ENCODE assay signal across 18 cellular contexts in the genomic region with DNA sequence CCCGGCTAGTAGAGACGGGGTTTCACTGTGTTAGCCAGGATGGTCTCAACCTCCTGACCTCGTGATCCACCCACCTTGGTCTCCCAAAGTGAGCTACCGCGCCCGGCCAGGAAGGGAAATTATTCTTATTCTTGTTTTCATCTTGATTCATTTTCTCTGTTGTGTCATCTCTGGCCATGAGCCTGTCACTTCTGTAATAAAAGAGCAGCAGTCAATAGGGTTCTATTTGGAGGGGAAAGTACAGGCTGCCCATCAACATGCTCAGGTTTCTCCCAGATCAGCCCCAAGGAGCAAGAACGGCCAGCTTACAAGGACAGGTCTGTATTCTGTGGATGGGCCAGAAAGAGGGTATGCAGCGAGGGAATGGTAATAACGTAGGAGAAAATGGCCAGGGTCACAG.
A peak's percentile ranks its signal among the peaks of the same experiment; 100 is the strongest.
DNase-seq lines count a peak whose midpoint lies in the region; ATAC-seq and TF ChIP-seq lines count a peak whose summit lies in the region.
"Had no signal": no experiment of that assay in that cellular context is flagged by ENCODE, and none has a peak within 500 bp of the region (broad histone marks: within the 10 kb centered on the region; RNA-seq: fewer than 3 reads in every experiment).

No MANE protein-coding gene starts in this region.

- TF ChIP-seq CTCF in GM13976 (IDR thresholded peaks at IDR 0.05; ENCODE audit: borderline replicate concordance, control extremely low read depth, extremely low read depth, insufficient read depth, missing control alignments) (no peak), heart right ventricle (IDR thresholded peaks at IDR 0.05) (no peak)

- DNase-seq in GM13976 (ENCODE audit: low spot score) (peak; percentile 51), dermis blood vessel endothelial cell (no peak), heart right ventricle (no peak)
- no peak for DNase-seq in stimulated activated naive CD8-positive, alpha-beta T cell treated with anti-CD3 and anti-CD28 coated beads, Interleukin-15, amount 100 ng/mL, for 72 hours
- no peak for DNase-seq in stimulated activated naive CD4-positive, alpha-beta T cell (lab: John Stamatoyannopoulos, UW)
- DNase-seq: BE2C; CD4-positive, alpha-beta memory T cell; COR-L47; DMS53; GF-D8; GOT3; H9; Karpas-422 had no signal

- H3K9me3 Mint-ChIP-seq in activated T-helper 17 cell treated with anti-CD3 and anti-CD28 coated beads, Interleukin-2, amount 50 U/mL, for 72 hours, result no peaks in the 10 kb centered on the region
- H3K9me3 Mint-ChIP-seq in stimulated activated naive CD8-positive, alpha-beta T cell treated with anti-CD3 and anti-CD28 coated beads, Interleukin-15, amount 100 ng/mL, for 72 hours, result no peaks in the 10 kb centered on the region
- H3K9me3 Mint-ChIP-seq: CD4-positive, alpha-beta memory T cell; H9 had no signal

- no peak overlapping the region for H3K27ac ChIP-seq in heart right ventricle
- H3K27ac ChIP-seq: A549, C4-2B had no signal

- H3K9me3 ChIP-seq in heart right ventricle, result no peaks in the 10 kb centered on the region
- H3K9me3 ChIP-seq: A549, BE2C had no signal

- 81 to 90% methylated on average over 9 of the region's 9 CpGs for WGBS in heart right ventricle, 2 donors

- no peaks in the 10 kb centered on the region for H3K36me3 Mint-ChIP-seq in activated T-helper 17 cell treated with anti-CD3 and anti-CD28 coated beads, Interleukin-2, amount 50 U/mL, for 72 hours (ENCODE audit: low read depth)
- H3K36me3 Mint-ChIP-seq: CD4-positive, alpha-beta memory T cell had no signal

- in situ Hi-C loops in GM13976 (cut with MboI; ENCODE audit: low sequenced_read_pairs, unreplicated experiment), result no loop called here

- H3K4me1 ChIP-seq in heart right ventricle, result no peaks in the 10 kb centered on the region
- H3K4me1 ChIP-seq: BE2C had no signal

- H3K4me1 Mint-ChIP-seq in activated T-helper 17 cell treated with anti-CD3 and anti-CD28 coated beads, Interleukin-2, amount 50 U/mL, for 72 hours, result no peaks in the 10 kb centered on the region
- H3K4me1 Mint-ChIP-seq in stimulated activated naive CD8-positive, alpha-beta T cell treated with anti-CD3 and anti-CD28 coated beads, Interleukin-15, amount 100 ng/mL, for 72 hours, result no peaks in the 10 kb centered on the region
- H3K4me1 Mint-ChIP-seq: CD4-positive, alpha-beta memory T cell had no signal

- peaks cover 44% of the 10 kb centered on the region for H3K27me3 Mint-ChIP-seq in activated T-helper 17 cell treated with anti-CD3 and anti-CD28 coated beads, Interleukin-2, amount 50 U/mL, for 72 hours
- peaks cover 48% of the 10 kb centered on the region for H3K27me3 Mint-ChIP-seq in stimulated activated naive CD8-positive, alpha-beta T cell treated with anti-CD3 and anti-CD28 coated beads, Interleukin-15, amount 100 ng/mL, for 72 hours

- H3K27ac Mint-ChIP-seq in activated T-helper 17 cell treated with anti-CD3 and anti-CD28 coated beads, Interleukin-2, amount 50 U/mL, for 72 hours, result no peak overlapping the region
- no peak overlapping the region for H3K27ac Mint-ChIP-seq in stimulated activated naive CD8-positive, alpha-beta T cell treated with anti-CD3 and anti-CD28 coated beads, Interleukin-15, amount 100 ng/mL, for 72 hours
- H3K27ac Mint-ChIP-seq: CD4-positive, alpha-beta memory T cell; H9 had no signal

- no peak overlapping the region for H3K4me3 ChIP-seq in heart right ventricle
- H3K4me3 ChIP-seq: A549, K562 had no signal

- peak; percentile 45 for ATAC-seq in HG02588 (IDR thresholded peaks at IDR 0.05; ENCODE audit: unreplicated experiment)
- peak; percentile 60 for ATAC-seq in activated T-helper 17 cell treated with anti-CD3 and anti-CD28 coated beads, Interleukin-2, amount 50 U/mL, for 72 hours (replicated peaks)
- no peak for ATAC-seq in stimulated activated naive CD8-positive, alpha-beta T cell treated with anti-CD3 and anti-CD28 coated beads, Interleukin-15, amount 100 ng/mL, for 72 hours
- ATAC-seq in heart right ventricle, result no peak
- ATAC-seq: A549, K562 had no signal

- intact Hi-C loops in heart right ventricle (cut with DNase I), result no loop called here

- no peak overlapping the region for H3K4me3 Mint-ChIP-seq in activated T-helper 17 cell treated with anti-CD3 and anti-CD28 coated beads, Interleukin-2, amount 50 U/mL, for 72 hours
- H3K4me3 Mint-ChIP-seq in stimulated activated naive CD8-positive, alpha-beta T cell treated with anti-CD3 and anti-CD28 coated beads, Interleukin-15, amount 100 ng/mL, for 72 hours, result no peak overlapping the region
- H3K4me3 Mint-ChIP-seq: CD4-positive, alpha-beta memory T cell; H9 had no signal

- H3K27me3 ChIP-seq in heart right ventricle, result peaks cover 0 to 52% (median 30%) of the 10 kb centered on the region in 7 donors

- H3K36me3 ChIP-seq in heart right ventricle, result no peaks in the 10 kb centered on the region
- H3K36me3 ChIP-seq: BE2C had no signal

Comparison
In these comparisons a context has a peak if more than half of its experiments do, and no peak if none do; other contexts are left out.
1. ATAC-seq: peak in HG02588 (single experiment) and activated T-helper 17 cell treated with anti-CD3 and anti-CD28 coated beads, Interleukin-2, amount 50 U/mL, for 72 hours (single experiment); none in stimulated activated naive CD8-positive, alpha-beta T cell treated with anti-CD3 and anti-CD28 coated beads, Interleukin-15, amount 100 ng/mL, for 72 hours (single experiment) and heart right ventricle (0 of 8).